Comparison of ENCODE assay signal across 8 cellular contexts in the genomic region with DNA sequence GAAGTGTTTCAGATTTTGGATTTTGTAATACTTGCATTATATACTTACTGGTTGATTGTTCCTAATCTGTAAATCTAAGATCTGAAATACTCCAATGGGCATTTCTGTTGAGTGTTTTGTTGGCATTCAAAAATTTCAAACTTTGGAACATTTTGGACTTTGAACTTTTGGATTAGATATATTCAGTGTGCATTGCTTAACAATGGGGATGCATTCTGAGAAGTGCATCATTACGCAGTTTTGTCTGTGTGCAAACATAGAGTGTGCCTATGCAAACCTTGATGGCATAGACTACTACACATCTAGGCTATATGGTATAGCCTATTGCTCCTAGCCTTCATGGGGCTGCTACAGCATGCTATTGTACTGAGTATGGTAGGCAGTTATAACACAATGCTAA.
"Had no signal": no experiment of that assay in that cellular context is flagged by ENCODE, and none has a peak within 500 bp of the region (broad histone marks: within the 10 kb centered on the region; RNA-seq: fewer than 3 reads in every experiment).

No MANE protein-coding gene starts in this region.

- H3K4me2 ChIP-seq: KMS-11 had no signal

- H3K27me3 Mint-ChIP-seq: IgD-negative memory B cell had no signal

- H3K27ac ChIP-seq: HL-60, KMS-11 had no signal

- ATAC-seq: K562 had no signal

- FAIRE-seq: HTR-8/SVneo, K562 had no signal

- H3K27ac Mint-ChIP-seq: IgD-negative memory B cell had no signal

- H3K9me3 Mint-ChIP-seq: IgD-negative memory B cell had no signal

- H3K9ac ChIP-seq: KMS-11 had no signal

- DNase-seq: IMR-90, KBM-7, KG1 had no signal

- H3K4me3 Mint-ChIP-seq: IgD-negative memory B cell had no signal

- H3K4me3 ChIP-seq: K562 had no signal
